20 cellular contexts compared by ENCODE assay signal in the genomic region with DNA sequence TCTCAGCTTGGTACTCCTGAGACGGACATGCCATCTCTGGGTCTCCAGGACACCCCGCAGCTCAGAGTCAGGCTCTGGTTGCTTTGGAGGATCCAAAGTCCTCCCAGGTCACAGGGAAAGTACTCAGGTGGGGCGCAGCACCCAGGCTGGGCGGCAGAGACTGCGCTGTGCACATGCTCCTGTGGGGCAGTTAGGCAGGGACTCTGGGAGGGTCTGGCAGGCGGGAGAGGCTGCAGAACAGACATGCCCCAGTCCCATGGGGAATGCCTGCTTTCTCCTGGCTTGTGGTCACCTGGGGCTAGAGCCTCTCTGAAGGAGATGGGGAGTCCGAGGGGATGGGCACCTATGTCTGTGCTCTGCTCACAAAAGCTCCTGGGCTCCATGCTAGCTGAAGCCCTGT. TPM values are rescaled to one million over a fixed set of nuclear protein-coding genes. Genes with fewer than 3 reads are reported as not detected.
DNase-seq lines count a peak whose midpoint lies in the region; ATAC-seq and TF ChIP-seq lines count a peak whose summit lies in the region.
"Had no signal": no experiment of that assay in that cellular context is flagged by ENCODE, and none has a peak within 500 bp of the region (broad histone marks: within the 10 kb centered on the region; RNA-seq: fewer than 3 reads in every experiment).

No MANE protein-coding gene starts in this region.

- H3K9me3 Mint-ChIP-seq in central memory CD8-positive, alpha-beta T cell: no peaks in the 10 kb centered on the region

- no peak for TF ChIP-seq POLR2A in stomach (IDR thresholded peaks at IDR 0.05)

- H3K27me3 Mint-ChIP-seq in central memory CD8-positive, alpha-beta T cell: no peaks in the 10 kb centered on the region

- H3K4me1 ChIP-seq in BE2C (peaks cover 15% of the 10 kb centered on the region; the same call in 1 of the 2 replicates), stomach (peaks cover 0 to 45% (median 25%) of the 10 kb centered on the region in 4 donors)

- TF ChIP-seq CTCF in BE2C (IDR thresholded peaks at IDR 0.05; ENCODE audit: low read depth, low read length): no peak
- TF ChIP-seq CTCF in stomach (IDR thresholded peaks at IDR 0.05): no peak

- H3K4me1 Mint-ChIP-seq in central memory CD8-positive, alpha-beta T cell: peaks cover 6% of the 10 kb centered on the region

- no peak for ATAC-seq in central memory CD8-positive, alpha-beta T cell (replicated peaks; ENCODE audit: extremely low read depth, poor library complexity, severe bottlenecking)
- ATAC-seq in left lobe of liver (peak; percentile 11), sciatic nerve (peak; percentile 23), GM18907 (IDR thresholded peaks at IDR 0.05; ENCODE audit: unreplicated experiment) (no peak)

- H3K4me3 Mint-ChIP-seq in central memory CD8-positive, alpha-beta T cell: no peak overlapping the region
- H3K4me3 Mint-ChIP-seq: CD14-positive monocyte had no signal

- H3K36me3 ChIP-seq in BE2C: no peaks in the 10 kb centered on the region
- peaks cover 0 to 43% (median 26%) of the 10 kb centered on the region in 4 donors for H3K36me3 ChIP-seq in stomach

- H3K36me3 Mint-ChIP-seq in central memory CD8-positive, alpha-beta T cell (ENCODE audit: insufficient read depth): no peaks in the 10 kb centered on the region
- H3K36me3 Mint-ChIP-seq: CD14-positive monocyte had no signal

- H3K27me3 ChIP-seq in BE2C (no peaks in the 10 kb centered on the region), stomach (no peaks in the 10 kb centered on the region)

- WGBS in stomach, 5 donors: 80 to 96% (median 92%) methylated on average over 5 to 7 of the region's 7 CpGs

- H3K27ac Mint-ChIP-seq in central memory CD8-positive, alpha-beta T cell (ENCODE audit: low read depth): peak overlapping the region; percentile 38

- DNase-seq in BE2C: peak; percentile 28
- DNase-seq in central memory CD8-positive, alpha-beta T cell (ENCODE audit: low spot score in 2 of 2): no peak
- no peak for DNase-seq in left lobe of liver (ENCODE audit: low spot score)
- no peak for DNase-seq in sciatic nerve (ENCODE audit: low spot score)
- no peak for DNase-seq in stomach
- no peak for DNase-seq in effector CD4-positive, alpha-beta T cell
- no peak for DNase-seq in NCI-H1436 treated with DMSO at 0.1 percent for 48 hours (lab: John Stamatoyannopoulos, UW)
- DNase-seq: DMS53, NCI-H1092 treated with DMSO at 0.1 percent for 48 hours, NCI-H146, NCI-H2029, NCI-H2227 treated with DMSO at 0.1 percent for 48 hours, NCI-H510A, NCI-H748 treated with DMSO at 0.1 percent for 48 hours, PC-9, SHP77 treated with DMSO at 0.1 percent for 48 hours had no signal

- intact Hi-C loops in sciatic nerve (cut with DNase I) (no loop called here), stomach (cut with DNase I; ENCODE audit: low total_unique reads) (no loop called here)

- H3K4me3 ChIP-seq in BE2C (ENCODE audit: low read depth, low read length): no peak overlapping the region
- no peak overlapping the region for H3K4me3 ChIP-seq in stomach
- H3K4me3 ChIP-seq: K562, PC-9 had no signal

- no peak for TF ChIP-seq EP300 in stomach (IDR thresholded peaks at IDR 0.05)

- no peak overlapping the region for H3K27ac ChIP-seq in stomach
- H3K27ac ChIP-seq: PC-9, RWPE1 had no signal

- H3K9me3 ChIP-seq in BE2C (no peaks in the 10 kb centered on the region), stomach (no peaks in the 10 kb centered on the region)

RNA-seq across cellular contexts. Expression of a gene that starts 45.3 kb away (rescaled TPM):
- polyA plus RNA-seq in BE2C (2012; ENCODE audit: insufficient read depth, insufficient read length, low read depth): 0.09 TPM
- total RNA-seq in left lobe of liver: 0.30 TPM
- total RNA-seq in sciatic nerve: 11.0 TPM
- 1 to 10 TPM in 4 of 5 donors, under 1 TPM in 1; 0.58 to 8.3 (median 2.9) TPM for total RNA-seq in stomach
- 1 to 10 TPM in 2 of 3 donors, under 1 TPM in 1; 0.61 to 3.7 (median 3.7) TPM for polyA plus RNA-seq in stomach
- polyA plus RNA-seq: CD14-positive monocyte had no signal

Comparison
In these comparisons a context has a peak if more than half of its experiments do, and no peak if none do; other contexts are left out.
1. ATAC-seq: peak in left lobe of liver (single experiment) and sciatic nerve (single experiment); none in central memory CD8-positive, alpha-beta T cell (single experiment) and GM18907 (single experiment).